21 cellular contexts compared by ENCODE assay signal in the genomic region with DNA sequence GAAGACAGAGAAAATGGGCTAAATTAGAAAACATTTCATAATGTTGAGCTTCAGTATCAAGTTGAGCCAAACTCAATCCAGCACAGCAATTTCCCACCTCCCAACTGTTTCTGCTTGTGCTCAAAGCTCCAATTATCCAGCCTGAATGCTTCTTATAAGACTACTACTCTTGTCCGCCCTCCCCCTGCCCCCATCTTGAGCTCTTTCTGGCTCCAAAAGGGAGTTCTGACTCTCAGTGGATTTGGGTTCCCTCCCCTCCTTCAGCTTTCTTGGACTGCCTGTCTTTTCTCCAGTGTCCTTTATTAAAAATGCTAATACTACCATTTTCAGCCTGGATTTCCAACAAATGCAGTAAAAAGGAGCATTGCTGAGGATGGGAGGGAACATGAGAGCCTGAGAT.
"Had no signal": no experiment of that assay in that cellular context is flagged by ENCODE, and none has a peak within 500 bp of the region (broad histone marks: within the 10 kb centered on the region; RNA-seq: fewer than 3 reads in every experiment).

No MANE protein-coding gene starts in this region.

- H3K4me3 ChIP-seq: body of pancreas, heart left ventricle, skin epidermis, thyroid gland had no signal

- H3K4me1 Mint-ChIP-seq: activated T-helper 17 cell treated with anti-CD3 and anti-CD28 coated beads, Interleukin-2, amount 50 U/mL, for 72 hours; stimulated activated naive B cell treated with anti-CD40 and anti-IgM and Interleukin-4, amounts not matched to agents 10 μg/mL and 1 μg/mL and 100 μg/mL, for 72 hours had no signal

- H3K36me3 ChIP-seq: heart left ventricle, thyroid gland had no signal

- FAIRE-seq: urothelium cell line had no signal

- H3K27me3 ChIP-seq: body of pancreas, foreskin keratinocyte, heart left ventricle, thyroid gland had no signal

- H3K36me3 Mint-ChIP-seq: stimulated activated naive B cell treated with anti-CD40 and anti-IgM and Interleukin-4, amounts not matched to agents 10 μg/mL and 1 μg/mL and 100 μg/mL, for 72 hours had no signal

- DNase-seq: activated naive CD4-positive, alpha-beta T cell treated with anti-CD3 and anti-CD28 coated beads for 36 hours; activated T-cell treated with anti-CD3 and anti-CD28 coated beads for 4 hours; effector memory CD8-positive, alpha-beta T cell; mesenchymal stem cell; retina; stimulated activated CD4-positive, alpha-beta T cell treated with anti-CD3 and anti-CD28 coated beads, Interleukin-15, amount 100 ng/mL, for 24 hours; stimulated activated CD4-positive, alpha-beta T cell treated with anti-CD3 and anti-CD28 coated beads, Interleukin-4, amount 100 ng/mL, for 1 hour; stimulated activated naive B cell treated with anti-CD40 and anti-IgM and Interleukin-4, amounts not matched to agents 10 μg/mL and 1 μg/mL and 100 μg/mL, for 72 hours; T-helper 1 cell; T1000; thyroid gland had no signal

- ATAC-seq: activated CD4-positive, CD25-positive, alpha-beta regulatory T cell treated with anti-CD3 and anti-CD28 coated beads, Interleukin-2, amount 50 U/mL, for 24 hours; activated T-helper 17 cell treated with anti-CD3 and anti-CD28 coated beads, Interleukin-2, amount 50 U/mL, for 72 hours; body of pancreas; effector memory CD8-positive, alpha-beta T cell; SK-N-SH treated with all-trans-retinoic acid at 6 μM for 48 hours; stimulated activated naive B cell treated with anti-CD40 and anti-IgM and Interleukin-4, amounts not matched to agents 10 μg/mL and 1 μg/mL and 100 μg/mL, for 72 hours had no signal

- H3K9me3 Mint-ChIP-seq: activated naive CD4-positive, alpha-beta T cell treated with anti-CD3 and anti-CD28 coated beads for 36 hours; activated T-helper 17 cell treated with anti-CD3 and anti-CD28 coated beads, Interleukin-2, amount 50 U/mL, for 72 hours; dendritic cell treated with granulocyte-macrophage colony-stimulating factor and Interleukin-4, amounts not matched to agents 40 ng/mL and 50 ng/mL, for 4 days; stimulated activated naive B cell treated with anti-CD40 and anti-IgM and Interleukin-4, amounts not matched to agents 10 μg/mL and 1 μg/mL and 100 μg/mL, for 72 hours had no signal

- H3K9ac ChIP-seq: parathyroid adenoma had no signal

- H3K27ac Mint-ChIP-seq: activated naive CD4-positive, alpha-beta T cell treated with anti-CD3 and anti-CD28 coated beads for 36 hours; activated T-helper 17 cell treated with anti-CD3 and anti-CD28 coated beads, Interleukin-2, amount 50 U/mL, for 72 hours; dendritic cell treated with granulocyte-macrophage colony-stimulating factor and Interleukin-4, amounts not matched to agents 40 ng/mL and 50 ng/mL, for 4 days; effector memory CD8-positive, alpha-beta T cell; stimulated activated naive B cell treated with anti-CD40 and anti-IgM and Interleukin-4, amounts not matched to agents 10 μg/mL and 1 μg/mL and 100 μg/mL, for 72 hours had no signal

- H3K9me3 ChIP-seq: body of pancreas, heart left ventricle, thyroid gland had no signal

- H3K4me1 ChIP-seq: body of pancreas, parathyroid adenoma, thyroid gland had no signal

- H3K27me3 Mint-ChIP-seq: activated T-helper 17 cell treated with anti-CD3 and anti-CD28 coated beads, Interleukin-2, amount 50 U/mL, for 72 hours; dendritic cell treated with granulocyte-macrophage colony-stimulating factor and Interleukin-4, amounts not matched to agents 40 ng/mL and 50 ng/mL, for 4 days; effector memory CD8-positive, alpha-beta T cell had no signal

- H3K27ac ChIP-seq: body of pancreas, foreskin keratinocyte, parathyroid adenoma, thyroid gland had no signal

- H3K4me3 Mint-ChIP-seq: activated naive CD4-positive, alpha-beta T cell treated with anti-CD3 and anti-CD28 coated beads for 36 hours; activated T-helper 17 cell treated with anti-CD3 and anti-CD28 coated beads, Interleukin-2, amount 50 U/mL, for 72 hours; dendritic cell treated with granulocyte-macrophage colony-stimulating factor and Interleukin-4, amounts not matched to agents 40 ng/mL and 50 ng/mL, for 4 days; effector memory CD8-positive, alpha-beta T cell; stimulated activated naive B cell treated with anti-CD40 and anti-IgM and Interleukin-4, amounts not matched to agents 10 μg/mL and 1 μg/mL and 100 μg/mL, for 72 hours had no signal
